Comparison of ENCODE assay signal across 15 cellular contexts in genomic region chr7:113797420-113797995, GRCh38.
A peak's percentile ranks its signal among the peaks of the same experiment; 100 is the strongest.
DNase-seq lines count a peak whose midpoint lies in the region; ATAC-seq, FAIRE-seq and TF ChIP-seq lines count a peak whose summit lies in the region.
"Had no signal": no experiment of that assay in that cellular context is flagged by ENCODE, and none has a peak within 500 bp of the region (broad histone marks: within the 10 kb centered on the region; RNA-seq: fewer than 3 reads in every experiment).

No MANE protein-coding gene starts in this region.

- CTCF ChIA-PET in HEK293 (lab: Yijun Ruan, JAX), result interaction anchor here (0.6 kb wide), 1 partner anchor 1613 kb away, joined by 4 read pairs; no protein-coding TSS in a partner anchor

- H3K9me3 ChIP-seq in HEK293 (ENCODE audit: control insufficient read depth, insufficient read depth, low read depth, low read length), result no peaks in the 10 kb centered on the region
- no peaks in the 10 kb centered on the region for H3K9me3 ChIP-seq in SJSA1 (replicated peaks)

- DNase-seq in NCI-H1105 treated with DMSO at 0.1 percent for 48 hours (lab: John Stamatoyannopoulos, UW) (peak; percentile 24), NCI-H1105 (lab: John Stamatoyannopoulos, UW) (no peak), SJSA1 (ENCODE audit: low read depth in 1 of 2, low spot score in 2 of 2) (no peak), kidney tubule cell (ENCODE audit: low spot score) (peak; percentile 37), cortex of kidney (lab: John Stamatoyannopoulos, UW) (no peak), urothelium cell line (ENCODE audit: low spot score) (no peak)
- DNase-seq: 8988T, C1 segment of cervical spinal cord, KG1, NCI-H1417, NCI-H1930 had no signal

- H3K27ac ChIP-seq in HEK293 (ENCODE audit: extremely low read depth, low read depth, low read length) (no peak overlapping the region), SJSA1 (peak overlapping the region; percentile 80)

- H3K4me3 ChIP-seq in HEK293 (ENCODE audit: low read depth, low read length), result no peak overlapping the region
- no peak overlapping the region for H3K4me3 ChIP-seq in SJSA1
- H3K4me3 ChIP-seq: GM12878 had no signal

- FAIRE-seq in urothelium cell line (lab: Jason Lieb, UNC), result no peak
- FAIRE-seq: GM12878, RCC 7860 had no signal

- POLR2A ChIA-PET in HEK293 (lab: Yijun Ruan, JAX), result no interaction called here

- no peaks in the 10 kb centered on the region for H3K27me3 ChIP-seq in SJSA1 (replicated peaks)

- H3K4me1 ChIP-seq in HEK293 (ENCODE audit: control insufficient read depth, insufficient read depth, low read length) (peaks cover 5% of the 10 kb centered on the region; the same call in 1 of the 2 replicates), SJSA1 (replicated peaks) (peaks cover 28% of the 10 kb centered on the region)

- TF ChIP-seq CTCF in HEK293 (tag by site-specific recombination; IDR thresholded peaks at IDR 0.05), result no peak

- no peak for ATAC-seq in HG03039 (IDR thresholded peaks at IDR 0.05; ENCODE audit: unreplicated experiment)
- ATAC-seq: GM12878 had no signal

- H3K36me3 ChIP-seq in HEK293 (ENCODE audit: control insufficient read depth in 2 of 2, insufficient read depth in 1 of 2, low read length in 2 of 2) (no peaks in the 10 kb centered on the region), SJSA1 (no peaks in the 10 kb centered on the region)

TF ChIP-seq in HEK293, 187 proteins besides CTCF, POLR2A, EP300 and RAD21:
- TF ChIP-seq ZNF266 (tag by site-specific recombination; IDR thresholded peaks at IDR 0.05; ENCODE audit: low read depth), result no peak
- no peak for TF ChIP-seq GFI1B (tag by site-specific recombination; IDR thresholded peaks at IDR 0.05)
- TF ChIP-seq ZNF274 (IDR thresholded peaks at IDR 0.05; ENCODE audit: low read length), result no peak
- no peak for TF ChIP-seq ZNF274 (tag by site-specific recombination; IDR thresholded peaks at IDR 0.05; ENCODE audit: borderline replicate concordance)
- TF ChIP-seq SCRT2 (tag by site-specific recombination; IDR thresholded peaks at IDR 0.05), result peak; percentile 58
- TF ChIP-seq ZNF518A (tag by site-specific recombination; conservative IDR thresholded peaks at IDR 0.05; ENCODE audit: low read depth), result no peak
TF ChIP-seq in HEK293: peak in this region for 1.

Comparison
In these comparisons a context has a peak if more than half of its experiments do, and no peak if none do; other contexts are left out.
1. DNase-seq: peak in NCI-H1105 treated with DMSO at 0.1 percent for 48 hours (single experiment) and kidney tubule cell (single experiment); none in NCI-H1105 (single experiment), SJSA1 (0 of 2), cortex of kidney (single experiment) and urothelium cell line (single experiment).